ENCODE assay signal across 11 cellular contexts in genomic region chr11:18106688-18107087, GRCh38. TPM values are rescaled to one million over a fixed set of nuclear protein-coding genes. Genes with fewer than 3 reads are reported as not detected.
DNase-seq lines count a peak whose midpoint lies in the region; ATAC-seq, FAIRE-seq and TF ChIP-seq lines count a peak whose summit lies in the region.
"Had no signal": no experiment of that assay in that cellular context is flagged by ENCODE, and none has a peak within 500 bp of the region (broad histone marks: within the 10 kb centered on the region; RNA-seq: fewer than 3 reads in every experiment).

No MANE protein-coding gene starts in this region.

- intact Hi-C loops in activated CD8-positive, alpha-beta T cell treated with anti-CD3 and anti-CD28 coated beads for 36 hours (cut with micrococcal nuclease) = loop anchor here (5.0 kb wide), 1 partner anchor 94 kb away; the partner anchor contains the start of gene SERGEF
- intact Hi-C loops in right cardiac atrium (cut with DNase I) = loop anchor here in 1 of 4 donors (10.0 kb wide), 1 partner anchor 92 kb away; the partner anchor contains the start of gene SERGEF

- no peaks in the 10 kb centered on the region for H3K9me3 ChIP-seq in A549
- H3K9me3 ChIP-seq in right cardiac atrium (ENCODE audit: control insufficient read depth, low read length) = no peaks in the 10 kb centered on the region

- H3K27me3 ChIP-seq in GM23338 (ENCODE audit: insufficient read depth) (no peaks in the 10 kb centered on the region), right cardiac atrium (ENCODE audit: control insufficient read depth, insufficient read depth) (no peaks in the 10 kb centered on the region)

- 61% methylated on average over 9 of the region's 9 CpGs for WGBS in A549 (ENCODE audit: missing lambda C conversion rate)
- 88% methylated on average over 9 of the region's 9 CpGs for WGBS in right cardiac atrium

- H2AFZ ChIP-seq in GM23338 = no peak overlapping the region; the same call in 1 of the 2 replicates

- CTCF ChIA-PET in A549 (lab: Yijun Ruan, JAX) = interaction anchor here (0.7 to 5.2 kb wide), 17 partner anchors 9 to 779 kb away, joined by 3 to 64 read pairs (median 3); no protein-coding TSS in a partner anchor
- CTCF ChIA-PET in activated CD8-positive, alpha-beta T cell treated with anti-CD3 and anti-CD28 coated beads for 36 hours (lab: Charles Lee) = interaction anchor here (0.9 to 1.8 kb wide), 17 partner anchors 8 to 668 kb away, joined by 3 to 20 read pairs (median 4); no protein-coding TSS in a partner anchor

- POLR2A ChIA-PET in A549 (lab: Yijun Ruan, JAX) = interaction anchor here (0.9 to 1.5 kb wide), 2 partner anchors 9 to 215 kb away, joined by 3 to 9 read pairs; partner anchors contain the start of genes GTF2H1 and HPS5
- POLR2A ChIA-PET in activated CD8-positive, alpha-beta T cell treated with anti-CD3 and anti-CD28 coated beads for 36 hours (lab: Charles Lee) = interaction anchor here (0.7 to 1.5 kb wide), 5 partner anchors 9 to 527 kb away, joined by 3 to 7 read pairs (median 3); partner anchors contain the start of genes SPTY2D1 and TSG101

- H3K27me3 Mint-ChIP-seq in GM23338 (ENCODE audit: insufficient read depth, low read depth, poor library complexity) (peaks cover 3% of the 10 kb centered on the region), immature natural killer cell (ENCODE audit: low read depth in 3 of 3) (peaks cover 3 to 13% (median 6%) of the 10 kb centered on the region in 3 donors)
- H3K27me3 Mint-ChIP-seq in activated CD8-positive, alpha-beta T cell treated with anti-CD3 and anti-CD28 coated beads for 36 hours = peaks cover 3% of the 10 kb centered on the region

- H3K36me3 ChIP-seq in GM23338 (ENCODE audit: insufficient read depth) = peaks cover 7% of the 10 kb centered on the region; the same call in 1 of the 2 replicates

- no peaks in the 10 kb centered on the region for H3F3A ChIP-seq in GM23338 (replicated peaks; ENCODE audit: low read depth)

- TF ChIP-seq CTCF in A549 (IDR thresholded peaks at IDR 0.05) (no peak), GM23338 (conservative IDR thresholded peaks at IDR 0.05; ENCODE audit: low read depth in 2 of 2) (no peak)
- TF ChIP-seq CTCF in activated CD8-positive, alpha-beta T cell treated with anti-CD3 and anti-CD28 coated beads for 36 hours (IDR thresholded peaks at IDR 0.05) = no peak

- no peak overlapping the region for H3K27ac Mint-ChIP-seq in GM23338
- H3K27ac Mint-ChIP-seq in activated CD8-positive, alpha-beta T cell treated with anti-CD3 and anti-CD28 coated beads for 36 hours = no peak overlapping the region
- H3K27ac Mint-ChIP-seq in immature natural killer cell = no peak overlapping the region

- FAIRE-seq in A549 (lab: Jason Lieb, UNC) = no peak
- FAIRE-seq: colon had no signal

- no peaks in the 10 kb centered on the region for H3K9me2 ChIP-seq in GM23338 (ENCODE audit: insufficient read depth)

- H3K4me1 Mint-ChIP-seq in GM23338 (peaks cover 6% of the 10 kb centered on the region), immature natural killer cell (peaks cover 18 to 40% of the 10 kb centered on the region in 2 donors)
- H3K4me1 Mint-ChIP-seq in activated CD8-positive, alpha-beta T cell treated with anti-CD3 and anti-CD28 coated beads for 36 hours (ENCODE audit: low read depth) = peaks cover 34% of the 10 kb centered on the region

- peaks cover 17% of the 10 kb centered on the region for H3K36me3 Mint-ChIP-seq in GM23338 (ENCODE audit: low read depth)
- H3K36me3 Mint-ChIP-seq in activated CD8-positive, alpha-beta T cell treated with anti-CD3 and anti-CD28 coated beads for 36 hours (ENCODE audit: low read depth) = peaks cover 20% of the 10 kb centered on the region
- H3K36me3 Mint-ChIP-seq in immature natural killer cell = peaks cover 2 to 3% (median 3%) of the 10 kb centered on the region in 3 donors

- no peak for TF ChIP-seq POLR2A in A549 (IDR thresholded peaks at IDR 0.05; ENCODE audit: low read length)

- H4K20me1 ChIP-seq in GM23338 (replicated peaks; ENCODE audit: insufficient read depth) = peaks cover 8% of the 10 kb centered on the region; the same call in 1 of the 2 replicates

- DNase-seq in A549 (ENCODE audit: low read depth in 1 of 2, low spot score in 1 of 2) (no peak), GM23338 (ENCODE audit: low spot score) (no peak), immature natural killer cell (no peak), medulla oblongata (ENCODE audit: extremely low spot score) (no peak), right cardiac atrium (no peak), SHP77 treated with DMSO at 0.1 percent for 48 hours (lab: John Stamatoyannopoulos, UW) (no peak)
- DNase-seq in activated CD8-positive, alpha-beta T cell treated with anti-CD3 and anti-CD28 coated beads for 36 hours = no peak
- DNase-seq: SIG-M5 had no signal

- H3K79me2 ChIP-seq in GM23338 (replicated peaks; ENCODE audit: insufficient read depth) = peaks cover 40% of the 10 kb centered on the region

- ATAC-seq in A549 = no peak
- no peak for ATAC-seq in GM23338
- ATAC-seq in activated CD8-positive, alpha-beta T cell treated with anti-CD3 and anti-CD28 coated beads for 36 hours = no peak
- ATAC-seq in HG02623 (IDR thresholded peaks at IDR 0.05; ENCODE audit: unreplicated experiment) = no peak
- no peak for ATAC-seq in right cardiac atrium

- peaks cover 8% of the 10 kb centered on the region for H3K4me1 ChIP-seq in A549
- H3K4me1 ChIP-seq in GM23338 (ENCODE audit: insufficient read depth) = peaks cover 4% of the 10 kb centered on the region; the same call in 1 of the 2 replicates
- peaks cover 3% of the 10 kb centered on the region for H3K4me1 ChIP-seq in right cardiac atrium (ENCODE audit: control insufficient read depth, insufficient read depth, low read length)

- peak overlapping the region; percentile 97; the same call in 1 of the 3 replicates for H3K4me3 Mint-ChIP-seq in GM23338
- peak overlapping the region; percentile 89 for H3K4me3 Mint-ChIP-seq in activated CD8-positive, alpha-beta T cell treated with anti-CD3 and anti-CD28 coated beads for 36 hours
- peak overlapping the region; percentile 4 to 95 (median 93) for H3K4me3 Mint-ChIP-seq in immature natural killer cell

- no peak for TF ChIP-seq EP300 in A549 (IDR thresholded peaks at IDR 0.05)

- H3K4me3 ChIP-seq in A549 = no peak overlapping the region
- H3K4me3 ChIP-seq in GM23338 = no peak overlapping the region
- H3K4me3 ChIP-seq in right cardiac atrium (ENCODE audit: low read length) = no peak overlapping the region

- H3K27ac ChIP-seq in A549 (no peak overlapping the region), GM23338 (ENCODE audit: low read depth) (no peak overlapping the region), right cardiac atrium (ENCODE audit: low read length) (no peak overlapping the region)

- no peak for TF ChIP-seq RAD21 in A549 (conservative IDR thresholded peaks at IDR 0.05 in 1 of 2, IDR thresholded peaks at IDR 0.05 in 1 of 2)

- peak overlapping the region; percentile 81 for H3K4me2 ChIP-seq in A549
- no peak overlapping the region for H3K4me2 ChIP-seq in GM23338

- H3K9me3 Mint-ChIP-seq in GM23338 = no peaks in the 10 kb centered on the region
- H3K9me3 Mint-ChIP-seq in activated CD8-positive, alpha-beta T cell treated with anti-CD3 and anti-CD28 coated beads for 36 hours = no peaks in the 10 kb centered on the region
- H3K9me3 Mint-ChIP-seq in immature natural killer cell = no peaks in the 10 kb centered on the region

TF ChIP-seq in A549, 52 proteins besides CTCF, POLR2A, EP300 and RAD21 (continues in another document):
- TF ChIP-seq POLR2AphosphoS2 (conservative IDR thresholded peaks at IDR 0.05; ENCODE audit: low read length) (no peak), FOSL2 (IDR thresholded peaks at IDR 0.05) (no peak), FOSL2 (CRISPR knock-in tag; IDR thresholded peaks at IDR 0.05) (peak; percentile 52)

TF ChIP-seq in GM23338, 12 proteins besides CTCF, POLR2A, EP300 and RAD21 (continues in another document):
- TF ChIP-seq EZH2phosphoT487 (IDR thresholded peaks at IDR 0.05; ENCODE audit: unreplicated experiment) = no peak
- TF ChIP-seq ZNF114 (CRISPR knock-in tag; IDR thresholded peaks at IDR 0.05) = no peak

RNA-seq across cellular contexts. Expression of gene SAAL1, which starts 0.8 kb away (rescaled TPM):
- polyA plus RNA-seq in A549 (2011; rRNA removed) (40.9 and 46.5 TPM in 2 replicates), A549 (2017; fragmentation: RNase III; extraction: RNeasy Plus Mini Kit Qiagen cat#74134 plus additional on column Dnase treatment) (56.0 to 60.0 TPM (median 56.3 TPM) in 3 replicates), GM23338 (2016; fragmentation: Nextera tagmentation; extraction: Ambion mirVana) (54.6 and 61.0 TPM in 2 replicates), immature natural killer cell (10 to 100 TPM in 2 of 3 donors, 1 to 10 TPM in 1; 8.5 to 18.5 (median 13.0) TPM), right cardiac atrium (8.7 TPM)
- 24.2 and 27.8 TPM in 2 replicates for polyA plus RNA-seq in A549 (2012; cell fraction: cytosol; rRNA removed)
- 12.3 and 16.6 TPM in 2 replicates for polyA plus RNA-seq in A549 (2012; cell fraction: nucleus; rRNA removed)
- polyA minus RNA-seq in A549 (2011; rRNA and poly(A)+ RNA removed) = 13.5 and 18.0 TPM in 2 replicates
- total RNA-seq in GM23338 (2014; rRNA removed; shearing (Covaris generic)) = 45.9 and 55.1 TPM in 2 replicates
- 10 to 100 TPM; 38.1 to 39.9 TPM for total RNA-seq in activated CD8-positive, alpha-beta T cell treated with anti-CD3 and anti-CD28 coated beads for 36 hours
- 10 to 100 TPM in 1 of 4 donors, 1 to 10 TPM in 3; 5.9 to 10.4 (median 9.1) TPM for total RNA-seq in right cardiac atrium

RNA-seq across cellular contexts. Expression of gene MRGPRX3, which starts 25.7 kb away (rescaled TPM):
- polyA plus RNA-seq in A549 (2011; rRNA removed) = 0.08 TPM in 1 of 2 replicates, not detected in the other
- not detected in 2 replicates for polyA plus RNA-seq in A549 (2012; cell fraction: cytosol; rRNA removed)
- polyA plus RNA-seq in A549 (2012; cell fraction: nucleus; rRNA removed) = not detected in 2 replicates
- not detected in 3 replicates for polyA plus RNA-seq in A549 (2017; fragmentation: RNase III; extraction: RNeasy Plus Mini Kit Qiagen cat#74134 plus additional on column Dnase treatment)
- not detected in 2 replicates for polyA minus RNA-seq in A549 (2011; rRNA and poly(A)+ RNA removed)
- not detected in 2 replicates for total RNA-seq in GM23338 (2014; rRNA removed; shearing (Covaris generic))
- polyA plus RNA-seq in GM23338 (2016; fragmentation: Nextera tagmentation; extraction: Ambion mirVana) = not detected in 2 replicates
- not detected for total RNA-seq in activated CD8-positive, alpha-beta T cell treated with anti-CD3 and anti-CD28 coated beads for 36 hours
- polyA plus RNA-seq in immature natural killer cell = not detected
- total RNA-seq in right cardiac atrium = not detected
- not detected for polyA plus RNA-seq in right cardiac atrium
- total RNA-seq: myocyte had no signal
